21 cellular contexts compared by ENCODE assay signal in the genomic region with DNA sequence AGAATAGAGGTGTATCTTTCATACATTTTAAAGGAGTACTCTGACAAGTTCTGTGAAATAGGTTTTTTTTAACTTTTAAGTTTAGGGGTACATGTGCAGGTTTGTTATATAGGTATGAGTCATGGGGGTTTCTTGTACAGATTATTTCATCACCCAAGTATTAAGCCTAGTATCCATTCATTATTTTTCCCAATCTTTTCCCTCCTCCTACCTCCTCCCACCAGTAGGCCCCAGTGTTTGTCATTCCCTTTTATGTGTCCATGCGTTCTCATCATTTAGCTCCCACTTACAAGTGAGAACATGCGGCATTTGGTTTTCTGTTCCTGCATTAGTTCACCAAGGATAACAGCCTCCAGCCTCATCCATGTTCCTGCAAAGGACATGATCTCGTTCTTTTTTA.
A peak's percentile ranks its signal among the peaks of the same experiment; 100 is the strongest.
DNase-seq lines count a peak whose midpoint lies in the region; ATAC-seq, FAIRE-seq and TF ChIP-seq lines count a peak whose summit lies in the region.
"Had no signal": no experiment of that assay in that cellular context is flagged by ENCODE, and none has a peak within 500 bp of the region (broad histone marks: within the 10 kb centered on the region; RNA-seq: fewer than 3 reads in every experiment).

No MANE protein-coding gene starts in this region.

- H3K27me3 ChIP-seq in GM23338 (ENCODE audit: insufficient read depth) (no peaks in the 10 kb centered on the region), GM12878 (replicated peaks in 1 of 2; ENCODE audit: control insufficient read depth in 2 of 2, insufficient read depth in 2 of 2, low read length in 1 of 2) (no peaks in the 10 kb centered on the region; a peak in 1 of 4 replicates), keratinocyte (ENCODE audit: control insufficient read depth, extremely low read depth, insufficient read depth, low read length) (no peaks in the 10 kb centered on the region)
- H3K27me3 ChIP-seq: BLaER1 treated with 17β-estradiol and CSF1 and Interleukin-3, amounts not matched to agents 10 nM and 100 nM had no signal

- H3K4me3 Mint-ChIP-seq in GM23338: no peak overlapping the region
- no peak overlapping the region for H3K4me3 Mint-ChIP-seq in T-helper 17 cell
- H3K4me3 Mint-ChIP-seq: CD4-positive, alpha-beta memory T cell had no signal

- FAIRE-seq in GM12878 (lab: Jason Lieb, UNC): peak; percentile 7
- no peak for FAIRE-seq in keratinocyte (lab: Jason Lieb, UNC)
- FAIRE-seq: GM12892, H1 had no signal

- H3K9ac ChIP-seq in GM12878 (ENCODE audit: control insufficient read depth, insufficient read depth, low read length) (no peak overlapping the region), keratinocyte (ENCODE audit: control insufficient read depth, extremely low read depth, insufficient read depth, low read length) (no peak overlapping the region)
- H3K9ac ChIP-seq: BLaER1 treated with 17β-estradiol and CSF1 and Interleukin-3, amounts not matched to agents 10 nM and 100 nM had no signal

- DNase-seq in GM23338 (ENCODE audit: low spot score): no peak
- no peak for DNase-seq in GM12878 (ENCODE audit: low read depth, low spot score)
- no peak for DNase-seq in keratinocyte (ENCODE audit: low read depth, low spot score)
- DNase-seq in activated CD4-positive, alpha-beta T cell treated with anti-CD3 and anti-CD28 coated beads for 48 hours: no peak
- DNase-seq in T-helper 17 cell: no peak
- no peak for DNase-seq in inferior parietal cortex (ENCODE audit: extremely low spot score)
- DNase-seq: Caco-2; CD4-positive, alpha-beta memory T cell; DND-41; MV-4-11; NCI-H1105 treated with DMSO at 0.1 percent for 48 hours; NCI-H2081 treated with DMSO at 0.1 percent for 48 hours; NCI-H2171 treated with DMSO at 0.1 percent for 48 hours; NCI-H446; NCI-H526 treated with DMSO at 0.1 percent for 48 hours; OCI-M1; Right ventricle myocardium superior had no signal

- intact Hi-C loops in GM12878 (cut with micrococcal nuclease; ENCODE audit: unreplicated experiment): no loop called here

- CTCF ChIA-PET in HEK293 (lab: Yijun Ruan, JAX) (no interaction called here), GM12878 (lab: Yijun Ruan, JAX) (no interaction called here)

- TF ChIP-seq EP300 in GM12878 (IDR thresholded peaks at IDR 0.05; ENCODE audit: borderline replicate concordance in 1 of 2, control insufficient read depth in 1 of 2, low read depth in 2 of 2, low read length in 2 of 2): no peak

- POLR2A ChIA-PET in HEK293 (lab: Yijun Ruan, JAX): no interaction called here
- POLR2A ChIA-PET in GM12878 (lab: Charles Lee): no interaction called here

- H3K79me2 ChIP-seq in GM23338 (replicated peaks; ENCODE audit: insufficient read depth) (no peaks in the 10 kb centered on the region), GM12878 (ENCODE audit: control insufficient read depth, insufficient read depth, low read length) (no peaks in the 10 kb centered on the region), keratinocyte (ENCODE audit: control insufficient read depth, insufficient read depth, low read length) (no peaks in the 10 kb centered on the region)

- H3K4me2 ChIP-seq in GM23338 (no peak overlapping the region), GM12878 (ENCODE audit: control insufficient read depth, insufficient read depth) (no peak overlapping the region), keratinocyte (ENCODE audit: control insufficient read depth, extremely low read depth, insufficient read depth, low read depth, low read length) (peak overlapping the region; percentile 46)
- H3K4me2 ChIP-seq: BLaER1 treated with 17β-estradiol and CSF1 and Interleukin-3, amounts not matched to agents 10 nM and 100 nM had no signal

- H3F3A ChIP-seq in GM23338 (replicated peaks; ENCODE audit: low read depth): no peaks in the 10 kb centered on the region

- H3K27ac Mint-ChIP-seq in GM23338: 0 out of 2 replicates have a peak overlapping the region, but pooled peaks have one; percentile 10
- H3K27ac Mint-ChIP-seq in T-helper 17 cell: no peak overlapping the region
- H3K27ac Mint-ChIP-seq: CD4-positive, alpha-beta memory T cell had no signal

- no peak overlapping the region for H3K4me3 ChIP-seq in GM23338
- no peak overlapping the region for H3K4me3 ChIP-seq in HEK293 (ENCODE audit: low read depth, low read length)
- H3K4me3 ChIP-seq in GM12878: no peak overlapping the region
- H3K4me3 ChIP-seq in keratinocyte (ENCODE audit: control insufficient read depth in 2 of 3, extremely low read depth in 1 of 3, insufficient read depth in 2 of 3, low read depth in 1 of 3, low read length in 3 of 3): no peak overlapping the region
- H3K4me3 ChIP-seq: BLaER1 treated with 17β-estradiol and CSF1 and Interleukin-3, amounts not matched to agents 10 nM and 100 nM had no signal

- H3K9me3 Mint-ChIP-seq in GM23338: no peaks in the 10 kb centered on the region; the same call in 2 of the 3 replicates
- H3K9me3 Mint-ChIP-seq: CD4-positive, alpha-beta memory T cell had no signal

- no peak for TF ChIP-seq RAD21 in GM12878 (IDR thresholded peaks at IDR 0.05; ENCODE audit: insufficient read depth, low read depth, low read length)

- no peaks in the 10 kb centered on the region for H3K9me2 ChIP-seq in GM23338 (ENCODE audit: insufficient read depth)

- TF ChIP-seq CTCF in GM23338 (conservative IDR thresholded peaks at IDR 0.05; ENCODE audit: low read depth in 2 of 2) (no peak), HEK293 (tag by site-specific recombination; IDR thresholded peaks at IDR 0.05) (no peak), GM12878 (IDR thresholded peaks at IDR 0.05 in 2 of 3, conservative IDR thresholded peaks at IDR 0.05 in 1 of 3; ENCODE audit: control insufficient read depth in 2 of 3, extremely low read depth in 1 of 3, insufficient read depth in 1 of 3, low read depth in 3 of 3, low read length in 3 of 3) (no peak), keratinocyte (optimal IDR thresholded peaks at IDR 0.05 in 1 of 3, IDR thresholded peaks at IDR 0.05 in 1 of 3, conservative IDR thresholded peaks at IDR 0.05 in 1 of 3; ENCODE audit: extremely low read depth in 1 of 3, insufficient read depth in 2 of 3, low read length in 3 of 3) (no peak)

- in situ Hi-C loops in GM12878 (cut with MboI): no loop called here

- peaks cover 3% of the 10 kb centered on the region; the same call in 1 of the 3 replicates for H3K4me1 Mint-ChIP-seq in GM23338
- no peaks in the 10 kb centered on the region for H3K4me1 Mint-ChIP-seq in T-helper 17 cell
- H3K4me1 Mint-ChIP-seq: CD4-positive, alpha-beta memory T cell had no signal

- H4K20me1 ChIP-seq in GM23338 (replicated peaks; ENCODE audit: insufficient read depth): no peaks in the 10 kb centered on the region
- H4K20me1 ChIP-seq in GM12878 (ENCODE audit: control insufficient read depth, insufficient read depth): no peaks in the 10 kb centered on the region
- H4K20me1 ChIP-seq in keratinocyte (ENCODE audit: control insufficient read depth, extremely low read depth, insufficient read depth, low read length): no peaks in the 10 kb centered on the region
- H4K20me1 ChIP-seq: BLaER1 treated with 17β-estradiol and CSF1 and Interleukin-3, amounts not matched to agents 10 nM and 100 nM had no signal

- WGBS in GM12878 (ENCODE audit: insufficient coverage, insufficient replicate concordance, low lambda C conversion rate, missing lambda C conversion rate): 63% methylated on average over 3 of the region's 3 CpGs

- H3K9me3 ChIP-seq in HEK293 (ENCODE audit: control insufficient read depth, insufficient read depth, low read depth, low read length): no peaks in the 10 kb centered on the region
- H3K9me3 ChIP-seq in GM12878 (replicated peaks; ENCODE audit: control insufficient read depth, insufficient read depth, low read length): no peaks in the 10 kb centered on the region
- no peaks in the 10 kb centered on the region for H3K9me3 ChIP-seq in keratinocyte (ENCODE audit: control insufficient read depth, low read depth, low read length)
- H3K9me3 ChIP-seq in T-helper 17 cell (ENCODE audit: control insufficient read depth, low read length, poor library complexity, severe bottlenecking): no peaks in the 10 kb centered on the region
- H3K9me3 ChIP-seq: Caco-2 had no signal

- H3K27me3 Mint-ChIP-seq in GM23338 (ENCODE audit: insufficient read depth, low read depth, poor library complexity) (no peaks in the 10 kb centered on the region), T-helper 17 cell (no peaks in the 10 kb centered on the region)
- H3K27me3 Mint-ChIP-seq: CD4-positive, alpha-beta memory T cell had no signal

- ATAC-seq in GM23338 (no peak), GM12878 (no peak), T-helper 17 cell (no peak)

- H3K9me1 ChIP-seq in keratinocyte (ENCODE audit: control insufficient read depth, extremely low read depth, insufficient read depth, low read length): no peaks in the 10 kb centered on the region

- H2AFZ ChIP-seq in GM23338 (no peak overlapping the region), GM12878 (ENCODE audit: control insufficient read depth, low read depth, low read length) (no peak overlapping the region), keratinocyte (ENCODE audit: control insufficient read depth, low read length) (no peak overlapping the region)

- no peaks in the 10 kb centered on the region for H3K36me3 ChIP-seq in GM23338 (ENCODE audit: insufficient read depth)
- H3K36me3 ChIP-seq in HEK293 (ENCODE audit: control insufficient read depth in 2 of 2, insufficient read depth in 1 of 2, low read length in 2 of 2): peaks cover 0 to 5% of the 10 kb centered on the region in 2 experiments; a peak in 1 of 3 replicates
- no peaks in the 10 kb centered on the region for H3K36me3 ChIP-seq in GM12878 (ENCODE audit: control insufficient read depth in 2 of 2, insufficient read depth in 2 of 2, low read length in 1 of 2)
- peaks cover 0 to 4% of the 10 kb centered on the region in 2 experiments for H3K36me3 ChIP-seq in keratinocyte (ENCODE audit: control insufficient read depth in 2 of 2, extremely low read depth in 1 of 2, insufficient read depth in 2 of 2, low read length in 2 of 2)

- H3K4me1 ChIP-seq in GM23338 (ENCODE audit: insufficient read depth): 0 out of 2 replicates have a peak, but pooled peaks cover 3% of the 10 kb centered on the region
- H3K4me1 ChIP-seq in HEK293 (ENCODE audit: control insufficient read depth, insufficient read depth, low read length): peaks cover 6% of the 10 kb centered on the region; the same call in 1 of the 2 replicates
- H3K4me1 ChIP-seq in GM12878 (ENCODE audit: control insufficient read depth, insufficient read depth, low read length): no peaks in the 10 kb centered on the region
- H3K4me1 ChIP-seq in keratinocyte (ENCODE audit: control insufficient read depth, extremely low read depth, insufficient read depth, low read length): peaks cover 27% of the 10 kb centered on the region
- H3K4me1 ChIP-seq: Caco-2 had no signal

- SMC1A ChIA-PET in GM12878 (lab: Charles Lee; ENCODE audit: uncharacterized antibody, unreplicated experiment): no interaction called here

- RAD21 ChIA-PET in GM12878 (lab: Charles Lee; ENCODE audit: unreplicated experiment): no interaction called here

- H3K36me3 Mint-ChIP-seq in GM23338 (ENCODE audit: low read depth): 0 out of 3 replicates have a peak, but pooled peaks cover 3% of the 10 kb centered on the region
- H3K36me3 Mint-ChIP-seq in T-helper 17 cell (ENCODE audit: low read depth): peaks cover 5% of the 10 kb centered on the region

- no peak for TF ChIP-seq POLR2A in GM12878 (IDR thresholded peaks at IDR 0.05; ENCODE audit: low read depth, low read length)

- no TSS peak for BruUV-seq in GM12878 (replicated peaks; lab: Mats Ljungman, UMichigan)

- H3K27ac ChIP-seq in GM23338 (ENCODE audit: low read depth) (no peak overlapping the region), HEK293 (ENCODE audit: extremely low read depth, low read depth, low read length) (no peak overlapping the region), GM12878 (ENCODE audit: control insufficient read depth, insufficient read depth) (no peak overlapping the region), keratinocyte (ENCODE audit: control insufficient read depth, insufficient read depth, low read length) (peak overlapping the region; percentile 76)
- H3K27ac ChIP-seq: BLaER1 treated with 17β-estradiol and CSF1 and Interleukin-3, amounts not matched to agents 10 nM and 100 nM had no signal

- dilution Hi-C loops in keratinocyte (cut with MboI; ENCODE audit: extremely low pct_ligation_motif_present, low sequenced_read_pairs): no loop called here
